Comparison of ENCODE assay signal across 1 cellular context in genomic region chr11:2839395-2839941, GRCh38.
A peak's percentile ranks its signal among the peaks of the same experiment; 100 is the strongest.
TF ChIP-seq lines count a peak whose summit lies in the region.

No MANE protein-coding gene starts in this region.

TF ChIP-seq in HepG2, 621 proteins besides CTCF, POLR2A, EP300 and RAD21 (continued from another document and continues in another):
- TF ChIP-seq, protein P1, sequence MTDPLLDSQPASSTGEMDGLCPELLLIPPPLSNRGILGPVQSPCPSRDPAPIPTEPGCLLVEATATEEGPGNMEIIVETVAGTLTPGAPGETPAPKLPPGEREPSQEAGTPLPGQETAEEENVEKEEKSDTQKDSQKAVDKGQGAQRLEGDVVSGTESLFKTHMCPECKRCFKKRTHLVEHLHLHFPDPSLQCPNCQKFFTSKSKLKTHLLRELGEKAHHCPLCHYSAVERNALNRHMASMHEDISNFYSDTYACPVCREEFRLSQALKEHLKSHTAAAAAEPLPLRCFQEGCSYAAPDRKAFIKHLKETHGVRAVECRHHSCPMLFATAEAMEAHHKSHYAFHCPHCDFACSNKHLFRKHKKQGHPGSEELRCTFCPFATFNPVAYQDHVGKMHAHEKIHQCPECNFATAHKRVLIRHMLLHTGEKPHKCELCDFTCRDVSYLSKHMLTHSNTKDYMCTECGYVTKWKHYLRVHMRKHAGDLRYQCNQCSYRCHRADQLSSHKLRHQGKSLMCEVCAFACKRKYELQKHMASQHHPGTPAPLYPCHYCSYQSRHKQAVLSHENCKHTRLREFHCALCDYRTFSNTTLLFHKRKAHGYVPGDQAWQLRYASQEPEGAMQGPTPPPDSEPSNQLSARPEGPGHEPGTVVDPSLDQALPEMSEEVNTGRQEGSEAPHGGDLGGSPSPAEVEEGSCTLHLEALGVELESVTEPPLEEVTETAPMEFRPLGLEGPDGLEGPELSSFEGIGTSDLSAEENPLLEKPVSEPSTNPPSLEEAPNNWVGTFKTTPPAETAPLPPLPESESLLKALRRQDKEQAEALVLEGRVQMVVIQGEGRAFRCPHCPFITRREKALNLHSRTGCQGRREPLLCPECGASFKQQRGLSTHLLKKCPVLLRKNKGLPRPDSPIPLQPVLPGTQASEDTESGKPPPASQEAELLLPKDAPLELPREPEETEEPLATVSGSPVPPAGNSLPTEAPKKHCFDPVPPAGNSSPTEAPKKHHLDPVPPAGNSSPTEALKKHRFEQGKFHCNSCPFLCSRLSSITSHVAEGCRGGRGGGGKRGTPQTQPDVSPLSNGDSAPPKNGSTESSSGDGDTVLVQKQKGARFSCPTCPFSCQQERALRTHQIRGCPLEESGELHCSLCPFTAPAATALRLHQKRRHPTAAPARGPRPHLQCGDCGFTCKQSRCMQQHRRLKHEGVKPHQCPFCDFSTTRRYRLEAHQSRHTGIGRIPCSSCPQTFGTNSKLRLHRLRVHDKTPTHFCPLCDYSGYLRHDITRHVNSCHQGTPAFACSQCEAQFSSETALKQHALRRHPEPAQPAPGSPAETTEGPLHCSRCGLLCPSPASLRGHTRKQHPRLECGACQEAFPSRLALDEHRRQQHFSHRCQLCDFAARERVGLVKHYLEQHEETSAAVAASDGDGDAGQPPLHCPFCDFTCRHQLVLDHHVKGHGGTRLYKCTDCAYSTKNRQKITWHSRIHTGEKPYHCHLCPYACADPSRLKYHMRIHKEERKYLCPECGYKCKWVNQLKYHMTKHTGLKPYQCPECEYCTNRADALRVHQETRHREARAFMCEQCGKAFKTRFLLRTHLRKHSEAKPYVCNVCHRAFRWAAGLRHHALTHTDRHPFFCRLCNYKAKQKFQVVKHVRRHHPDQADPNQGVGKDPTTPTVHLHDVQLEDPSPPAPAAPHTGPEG (CRISPR knock-in tag; IDR thresholded peaks at IDR 0.05), result no peak
- TF ChIP-seq ZNF3 (CRISPR knock-in tag; IDR thresholded peaks at IDR 0.05) (no peak), POGK (CRISPR knock-in tag; conservative IDR thresholded peaks at IDR 0.05) (no peak), ZNF282 (IDR thresholded peaks at IDR 0.05; ENCODE audit: partially characterized antibody) (no peak), JARID2 (CRISPR knock-in tag; IDR thresholded peaks at IDR 0.05; ENCODE audit: insufficient replicate concordance) (no peak), ZSCAN29 (CRISPR knock-in tag; conservative IDR thresholded peaks at IDR 0.05) (0 out of 2 replicates have a peak, but pooled peaks have one; percentile 71), TCF12 (IDR thresholded peaks at IDR 0.05) (no peak), TCF12 (CRISPR knock-in tag; IDR thresholded peaks at IDR 0.05) (no peak), ZNF710 (CRISPR knock-in tag; IDR thresholded peaks at IDR 0.05; ENCODE audit: borderline replicate concordance) (no peak), ZNF281 (CRISPR knock-in tag; IDR thresholded peaks at IDR 0.05; ENCODE audit: borderline replicate concordance) (peak; percentile 65; the same call in 1 of the 2 replicates), DPF2 (CRISPR knock-in tag; IDR thresholded peaks at IDR 0.05; ENCODE audit: borderline replicate concordance, low read depth) (no peak), ZNF720 (CRISPR knock-in tag; IDR thresholded peaks at IDR 0.05) (no peak), ZBTB3 (CRISPR knock-in tag; IDR thresholded peaks at IDR 0.05; ENCODE audit: borderline replicate concordance, low read depth) (no peak), WIZ (CRISPR knock-in tag; IDR thresholded peaks at IDR 0.05) (no peak), TRIM24 (CRISPR knock-in tag; IDR thresholded peaks at IDR 0.05) (no peak), MIER3 (CRISPR knock-in tag; IDR thresholded peaks at IDR 0.05; ENCODE audit: borderline replicate concordance) (no peak), ZSCAN22 (CRISPR knock-in tag; IDR thresholded peaks at IDR 0.05) (no peak), RXRB (CRISPR knock-in tag; IDR thresholded peaks at IDR 0.05; ENCODE audit: borderline replicate concordance) (no peak), ZBTB21 (CRISPR knock-in tag; IDR thresholded peaks at IDR 0.05) (0 out of 2 replicates have a peak, but pooled peaks have one; percentile 45), NONO (IDR thresholded peaks at IDR 0.05) (no peak), NONO (CRISPR knock-in tag; conservative IDR thresholded peaks at IDR 0.05) (no peak), ZBTB8A (CRISPR knock-in tag; IDR thresholded peaks at IDR 0.05; ENCODE audit: borderline replicate concordance, low read depth) (no peak), CC2D1A (CRISPR knock-in tag; IDR thresholded peaks at IDR 0.05) (no peak), SALL2 (CRISPR knock-in tag; IDR thresholded peaks at IDR 0.05) (no peak), KDM5A (IDR thresholded peaks at IDR 0.05; ENCODE audit: borderline replicate concordance, low read length) (no peak), FOXA1 (IDR thresholded peaks at IDR 0.05) (no peak), FOXA1 (CRISPR knock-in tag; IDR thresholded peaks at IDR 0.05) (no peak), REL (CRISPR knock-in tag; conservative IDR thresholded peaks at IDR 0.05) (no peak), BRCA1 (CRISPR knock-in tag; IDR thresholded peaks at IDR 0.05) (no peak), ZSCAN31 (CRISPR knock-in tag; IDR thresholded peaks at IDR 0.05; ENCODE audit: low read depth) (no peak), ZNF354B (CRISPR knock-in tag; IDR thresholded peaks at IDR 0.05) (no peak), ZNF800 (CRISPR knock-in tag; IDR thresholded peaks at IDR 0.05) (no peak), THAP11 (CRISPR knock-in tag; IDR thresholded peaks at IDR 0.05) (no peak), ZNF24 (IDR thresholded peaks at IDR 0.05) (no peak), ZBTB25 (CRISPR knock-in tag; IDR thresholded peaks at IDR 0.05) (peak; percentile 14; the same call in 1 of the 2 replicates)
- TF ChIP-seq, protein P2, sequence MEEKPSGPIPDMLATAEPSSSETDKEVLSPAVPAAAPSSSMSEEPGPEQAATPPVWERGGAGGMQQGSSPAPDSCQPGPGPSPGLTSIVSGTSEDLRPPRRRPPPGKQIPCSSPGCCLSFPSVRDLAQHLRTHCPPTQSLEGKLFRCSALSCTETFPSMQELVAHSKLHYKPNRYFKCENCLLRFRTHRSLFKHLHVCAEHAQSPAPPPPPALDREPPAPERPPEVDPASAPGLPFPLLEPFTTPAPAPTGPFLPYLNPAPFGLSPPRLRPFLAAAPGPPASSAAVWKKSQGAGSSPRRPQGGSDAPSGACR (CRISPR knock-in tag; IDR thresholded peaks at IDR 0.05), result no peak
- TF ChIP-seq, protein P3, sequence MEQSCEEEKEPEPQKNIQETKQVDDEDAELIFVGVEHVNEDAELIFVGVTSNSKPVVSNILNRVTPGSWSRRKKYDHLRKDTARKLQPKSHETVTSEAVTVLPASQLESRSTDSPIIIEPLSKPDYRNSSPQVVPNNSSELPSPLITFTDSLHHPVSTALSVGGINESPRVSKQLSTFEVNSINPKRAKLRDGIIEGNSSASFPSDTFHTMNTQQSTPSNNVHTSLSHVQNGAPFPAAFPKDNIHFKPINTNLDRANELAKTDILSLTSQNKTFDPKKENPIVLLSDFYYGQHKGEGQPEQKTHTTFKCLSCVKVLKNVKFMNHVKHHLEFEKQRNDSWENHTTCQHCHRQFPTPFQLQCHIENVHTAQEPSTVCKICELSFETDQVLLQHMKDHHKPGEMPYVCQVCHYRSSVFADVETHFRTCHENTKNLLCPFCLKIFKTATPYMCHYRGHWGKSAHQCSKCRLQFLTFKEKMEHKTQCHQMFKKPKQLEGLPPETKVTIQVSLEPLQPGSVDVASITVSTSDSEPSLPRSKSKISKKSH (CRISPR knock-in tag; IDR thresholded peaks at IDR 0.05; ENCODE audit: borderline replicate concordance), result no peak
- TF ChIP-seq, protein P4, sequence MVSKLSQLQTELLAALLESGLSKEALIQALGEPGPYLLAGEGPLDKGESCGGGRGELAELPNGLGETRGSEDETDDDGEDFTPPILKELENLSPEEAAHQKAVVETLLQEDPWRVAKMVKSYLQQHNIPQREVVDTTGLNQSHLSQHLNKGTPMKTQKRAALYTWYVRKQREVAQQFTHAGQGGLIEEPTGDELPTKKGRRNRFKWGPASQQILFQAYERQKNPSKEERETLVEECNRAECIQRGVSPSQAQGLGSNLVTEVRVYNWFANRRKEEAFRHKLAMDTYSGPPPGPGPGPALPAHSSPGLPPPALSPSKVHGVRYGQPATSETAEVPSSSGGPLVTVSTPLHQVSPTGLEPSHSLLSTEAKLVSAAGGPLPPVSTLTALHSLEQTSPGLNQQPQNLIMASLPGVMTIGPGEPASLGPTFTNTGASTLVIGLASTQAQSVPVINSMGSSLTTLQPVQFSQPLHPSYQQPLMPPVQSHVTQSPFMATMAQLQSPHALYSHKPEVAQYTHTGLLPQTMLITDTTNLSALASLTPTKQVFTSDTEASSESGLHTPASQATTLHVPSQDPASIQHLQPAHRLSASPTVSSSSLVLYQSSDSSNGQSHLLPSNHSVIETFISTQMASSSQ (IDR thresholded peaks at IDR 0.05; ENCODE audit: low read depth), result no peak
- TF ChIP-seq, protein P4 (CRISPR knock-in tag; IDR thresholded peaks at IDR 0.05; ENCODE audit: borderline replicate concordance), result no peak
